ENCODE assay signal across 30 cellular contexts in the genomic region with DNA sequence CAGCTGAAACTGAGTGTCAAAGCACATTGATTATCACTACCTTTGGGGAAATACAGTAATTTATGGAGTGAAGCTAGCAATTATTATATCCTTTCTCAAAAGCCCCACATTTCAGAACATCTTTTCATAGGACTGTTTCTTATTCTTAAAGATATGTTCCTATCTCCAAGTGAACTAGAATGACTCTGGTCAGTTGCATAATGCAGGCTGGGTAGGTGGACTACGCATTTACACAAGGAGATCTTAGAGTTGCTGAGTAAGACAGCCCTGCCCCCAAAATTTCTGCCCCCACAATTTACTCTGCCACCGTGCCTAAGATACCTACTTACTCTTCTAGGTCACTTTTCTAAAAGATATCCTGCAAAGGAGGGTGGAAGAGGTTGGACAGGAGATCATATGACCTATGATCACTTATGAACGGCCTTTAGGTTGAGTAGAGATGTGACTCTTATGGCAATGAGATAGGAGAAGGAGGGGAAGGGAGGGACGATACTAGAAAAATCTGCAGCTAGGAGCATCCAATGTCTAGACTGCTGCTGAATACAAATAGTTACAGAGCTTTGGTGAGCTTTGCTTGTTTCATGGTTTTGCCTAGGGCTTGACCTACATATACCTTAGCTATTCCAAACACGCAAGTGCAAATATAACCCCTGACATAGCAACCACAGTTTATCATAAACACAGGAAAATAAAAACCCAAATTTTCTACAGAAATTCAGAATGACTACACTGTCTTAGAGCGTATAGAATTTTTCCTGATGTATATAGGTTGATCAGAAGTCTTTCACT.
"Had no signal": no experiment of that assay in that cellular context is flagged by ENCODE, and none has a peak within 500 bp of the region (broad histone marks: within the 10 kb centered on the region; RNA-seq: fewer than 3 reads in every experiment).

No MANE protein-coding gene starts in this region.

- H3K4me3 ChIP-seq: cardiac muscle cell, MG63, Peyer's patch, SJCRH30 had no signal

- DNase-seq: activated CD4-positive, alpha-beta memory T cell treated with anti-CD3 and anti-CD28 coated beads for 36 hours; activated CD4-positive, alpha-beta T cell treated with anti-CD3 and anti-CD28 coated beads, Interleukin-2, amount 10 ng/mL, durations not matched to agents 7 days and 5 days; activated CD4-positive, CD25-positive, alpha-beta regulatory T cell; activated CD8-positive, alpha-beta memory T cell treated with anti-CD3 and anti-CD28 coated beads for 24 hours; activated gamma-delta T cell; activated naive CD4-positive, alpha-beta T cell treated with anti-CD3 and anti-CD28 coated beads for 36 hours; activated T-cell treated with anti-CD3 and anti-CD28 coated beads, Interleukin-2, amount 50 U/mL, for 4 hours; brain microvascular endothelial cell; MG63; MV-4-11; NCI-H1092 treated with DMSO at 0.1 percent for 48 hours; NCI-H1417 treated with DMSO at 0.1 percent for 48 hours; NCI-H1694; NCI-H2029; NCI-H2107; NCI-H2171 treated with DMSO at 0.1 percent for 48 hours; NCI-H345; NCI-H510A; NCI-H526 treated with DMSO at 0.1 percent for 48 hours; NCI-H82; Peyer's patch; Right ventricle myocardium superior; SJCRH30; SK-N-SH; T-helper 1 cell had no signal

- H3K4me1 ChIP-seq: Peyer's patch, SJCRH30 had no signal

- H3K36me3 ChIP-seq: brain microvascular endothelial cell, cardiac muscle cell, MG63, Peyer's patch, SJCRH30 had no signal

- H3K9me3 Mint-ChIP-seq: activated CD4-positive, alpha-beta memory T cell treated with anti-CD3 and anti-CD28 coated beads for 36 hours; activated CD4-positive, alpha-beta T cell treated with anti-CD3 and anti-CD28 coated beads, Interleukin-2, amount 10 ng/mL, durations not matched to agents 7 days and 5 days; activated naive CD4-positive, alpha-beta T cell treated with anti-CD3 and anti-CD28 coated beads for 36 hours; activated T-cell treated with anti-CD3 and anti-CD28 coated beads, Interleukin-2, amount 50 U/mL, for 4 hours; activated T-helper 17 cell treated with anti-CD3 and anti-CD28 coated beads, Interleukin-2, amount 50 U/mL, for 72 hours had no signal

- H3K4me3 Mint-ChIP-seq: activated CD4-positive, alpha-beta memory T cell treated with anti-CD3 and anti-CD28 coated beads for 36 hours; activated CD4-positive, alpha-beta T cell treated with anti-CD3 and anti-CD28 coated beads, Interleukin-2, amount 10 ng/mL, durations not matched to agents 7 days and 5 days; activated naive CD4-positive, alpha-beta T cell treated with anti-CD3 and anti-CD28 coated beads for 36 hours; activated naive CD8-positive, alpha-beta T cell; activated T-cell treated with anti-CD3 and anti-CD28 coated beads, Interleukin-2, amount 50 U/mL, for 4 hours; activated T-helper 17 cell treated with anti-CD3 and anti-CD28 coated beads, Interleukin-2, amount 50 U/mL, for 72 hours had no signal

- H3K27ac ChIP-seq: brain microvascular endothelial cell, cardiac muscle cell, Peyer's patch, RWPE1, SJCRH30, VCaP had no signal

- H3K9me3 ChIP-seq: MG63, Peyer's patch, SJCRH30, SK-N-SH had no signal

- H3K4me2 ChIP-seq: SK-N-SH had no signal

- H3K27me3 ChIP-seq: brain microvascular endothelial cell, cardiac muscle cell, MG63, Peyer's patch, SJCRH30 had no signal

- H3K27ac Mint-ChIP-seq: activated CD4-positive, alpha-beta memory T cell treated with anti-CD3 and anti-CD28 coated beads for 36 hours; activated CD4-positive, alpha-beta T cell treated with anti-CD3 and anti-CD28 coated beads, Interleukin-2, amount 10 ng/mL, durations not matched to agents 7 days and 5 days; activated naive CD4-positive, alpha-beta T cell treated with anti-CD3 and anti-CD28 coated beads for 36 hours; activated naive CD8-positive, alpha-beta T cell; activated T-helper 17 cell treated with anti-CD3 and anti-CD28 coated beads, Interleukin-2, amount 50 U/mL, for 72 hours had no signal

- ATAC-seq: activated T-cell treated with anti-CD3 and anti-CD28 coated beads, Interleukin-2, amount 50 U/mL, for 4 hours; activated T-helper 17 cell treated with anti-CD3 and anti-CD28 coated beads, Interleukin-2, amount 50 U/mL, for 72 hours had no signal

- H3K27me3 Mint-ChIP-seq: activated CD4-positive, alpha-beta memory T cell treated with anti-CD3 and anti-CD28 coated beads for 36 hours; activated CD4-positive, alpha-beta T cell treated with anti-CD3 and anti-CD28 coated beads, Interleukin-2, amount 10 ng/mL, durations not matched to agents 7 days and 5 days had no signal

- H3K4me1 Mint-ChIP-seq: activated CD4-positive, alpha-beta T cell treated with anti-CD3 and anti-CD28 coated beads, Interleukin-2, amount 10 ng/mL, durations not matched to agents 7 days and 5 days; activated T-helper 17 cell treated with anti-CD3 and anti-CD28 coated beads, Interleukin-2, amount 50 U/mL, for 72 hours had no signal

- H3K36me3 Mint-ChIP-seq: activated CD4-positive, alpha-beta memory T cell treated with anti-CD3 and anti-CD28 coated beads for 36 hours; activated naive CD8-positive, alpha-beta T cell had no signal

- H3K9ac ChIP-seq: SK-N-SH had no signal
